Comparison of ENCODE assay signal across 2 cellular contexts in genomic region chr10:102394079-102394800, GRCh38.
A peak's percentile ranks its signal among the peaks of the same experiment; 100 is the strongest.
TF ChIP-seq lines count a peak whose summit lies in the region.

No MANE protein-coding gene starts in this region.

TF ChIP-seq in GM12891, 5 proteins besides CTCF, POLR2A, EP300 and RAD21:
- TF ChIP-seq TAF1 (IDR thresholded peaks at IDR 0.05; ENCODE audit: low read depth, low read length), result peak; percentile 22; the same call in 1 of the 2 replicates
- peak; percentile 77 for TF ChIP-seq POU2F2 (IDR thresholded peaks at IDR 0.05; ENCODE audit: low read depth, low read length)
- peak; percentile 24 for TF ChIP-seq PAX5 (IDR thresholded peaks at IDR 0.05; ENCODE audit: insufficient read depth, low read length, severe bottlenecking)
- peak; percentile 77 for TF ChIP-seq SPI1 (IDR thresholded peaks at IDR 0.05; ENCODE audit: low read depth, low read length)
- no peak for TF ChIP-seq POLR2AphosphoS5 (IDR thresholded peaks at IDR 0.05; ENCODE audit: low read depth, low read length)
TF ChIP-seq in GM12891: peak in this region for 4.

TF ChIP-seq in K562, 482 proteins besides CTCF, POLR2A, EP300 and RAD21 (continues in another document):
- no peak for TF ChIP-seq ZNF224 (CRISPR knock-in tag; IDR thresholded peaks at IDR 0.05)
- no peak for TF ChIP-seq ZSCAN32 (CRISPR knock-in tag; IDR thresholded peaks at IDR 0.05)
- TF ChIP-seq FOSL1 (tag; conservative IDR thresholded peaks at IDR 0.05), result no peak
- TF ChIP-seq ZBTB12 (CRISPR knock-in tag; IDR thresholded peaks at IDR 0.05), result peak; percentile 91
- peak; percentile 26 for TF ChIP-seq ASH1L (IDR thresholded peaks at IDR 0.05; ENCODE audit: borderline replicate concordance, low read depth, partially characterized antibody)
- TF ChIP-seq TEAD1 (CRISPR knock-in tag; IDR thresholded peaks at IDR 0.05), result no peak
- TF ChIP-seq ETV1 (tag; conservative IDR thresholded peaks at IDR 0.05; ENCODE audit: low read depth), result peak; percentile 48
- TF ChIP-seq ZEB2 (IDR thresholded peaks at IDR 0.05), result peak; percentile 56; the same call in 1 of the 2 replicates
- TF ChIP-seq PPARD (CRISPR knock-in tag; IDR thresholded peaks at IDR 0.05), result no peak
- TF ChIP-seq, protein P1, sequence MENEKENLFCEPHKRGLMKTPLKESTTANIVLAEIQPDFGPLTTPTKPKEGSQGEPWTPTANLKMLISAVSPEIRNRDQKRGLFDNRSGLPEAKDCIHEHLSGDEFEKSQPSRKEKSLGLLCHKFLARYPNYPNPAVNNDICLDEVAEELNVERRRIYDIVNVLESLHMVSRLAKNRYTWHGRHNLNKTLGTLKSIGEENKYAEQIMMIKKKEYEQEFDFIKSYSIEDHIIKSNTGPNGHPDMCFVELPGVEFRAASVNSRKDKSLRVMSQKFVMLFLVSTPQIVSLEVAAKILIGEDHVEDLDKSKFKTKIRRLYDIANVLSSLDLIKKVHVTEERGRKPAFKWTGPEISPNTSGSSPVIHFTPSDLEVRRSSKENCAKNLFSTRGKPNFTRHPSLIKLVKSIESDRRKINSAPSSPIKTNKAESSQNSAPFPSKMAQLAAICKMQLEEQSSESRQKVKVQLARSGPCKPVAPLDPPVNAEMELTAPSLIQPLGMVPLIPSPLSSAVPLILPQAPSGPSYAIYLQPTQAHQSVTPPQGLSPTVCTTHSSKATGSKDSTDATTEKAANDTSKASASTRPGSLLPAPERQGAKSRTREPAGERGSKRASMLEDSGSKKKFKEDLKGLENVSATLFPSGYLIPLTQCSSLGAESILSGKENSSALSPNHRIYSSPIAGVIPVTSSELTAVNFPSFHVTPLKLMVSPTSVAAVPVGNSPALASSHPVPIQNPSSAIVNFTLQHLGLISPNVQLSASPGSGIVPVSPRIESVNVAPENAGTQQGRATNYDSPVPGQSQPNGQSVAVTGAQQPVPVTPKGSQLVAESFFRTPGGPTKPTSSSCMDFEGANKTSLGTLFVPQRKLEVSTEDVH (IDR thresholded peaks at IDR 0.05; ENCODE audit: low read depth, partially characterized antibody), result peak; percentile 52
- TF ChIP-seq PRDM10 (IDR thresholded peaks at IDR 0.05; ENCODE audit: partially characterized antibody), result peak; percentile 92
- no peak for TF ChIP-seq MIER1 (IDR thresholded peaks at IDR 0.05; ENCODE audit: low read depth)
- TF ChIP-seq MBD2 (IDR thresholded peaks at IDR 0.05; ENCODE audit: borderline replicate concordance, low read depth), result no peak
- TF ChIP-seq, protein P2, sequence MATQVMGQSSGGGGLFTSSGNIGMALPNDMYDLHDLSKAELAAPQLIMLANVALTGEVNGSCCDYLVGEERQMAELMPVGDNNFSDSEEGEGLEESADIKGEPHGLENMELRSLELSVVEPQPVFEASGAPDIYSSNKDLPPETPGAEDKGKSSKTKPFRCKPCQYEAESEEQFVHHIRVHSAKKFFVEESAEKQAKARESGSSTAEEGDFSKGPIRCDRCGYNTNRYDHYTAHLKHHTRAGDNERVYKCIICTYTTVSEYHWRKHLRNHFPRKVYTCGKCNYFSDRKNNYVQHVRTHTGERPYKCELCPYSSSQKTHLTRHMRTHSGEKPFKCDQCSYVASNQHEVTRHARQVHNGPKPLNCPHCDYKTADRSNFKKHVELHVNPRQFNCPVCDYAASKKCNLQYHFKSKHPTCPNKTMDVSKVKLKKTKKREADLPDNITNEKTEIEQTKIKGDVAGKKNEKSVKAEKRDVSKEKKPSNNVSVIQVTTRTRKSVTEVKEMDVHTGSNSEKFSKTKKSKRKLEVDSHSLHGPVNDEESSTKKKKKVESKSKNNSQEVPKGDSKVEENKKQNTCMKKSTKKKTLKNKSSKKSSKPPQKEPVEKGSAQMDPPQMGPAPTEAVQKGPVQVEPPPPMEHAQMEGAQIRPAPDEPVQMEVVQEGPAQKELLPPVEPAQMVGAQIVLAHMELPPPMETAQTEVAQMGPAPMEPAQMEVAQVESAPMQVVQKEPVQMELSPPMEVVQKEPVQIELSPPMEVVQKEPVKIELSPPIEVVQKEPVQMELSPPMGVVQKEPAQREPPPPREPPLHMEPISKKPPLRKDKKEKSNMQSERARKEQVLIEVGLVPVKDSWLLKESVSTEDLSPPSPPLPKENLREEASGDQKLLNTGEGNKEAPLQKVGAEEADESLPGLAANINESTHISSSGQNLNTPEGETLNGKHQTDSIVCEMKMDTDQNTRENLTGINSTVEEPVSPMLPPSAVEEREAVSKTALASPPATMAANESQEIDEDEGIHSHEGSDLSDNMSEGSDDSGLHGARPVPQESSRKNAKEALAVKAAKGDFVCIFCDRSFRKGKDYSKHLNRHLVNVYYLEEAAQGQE (CRISPR knock-in tag; IDR thresholded peaks at IDR 0.05; ENCODE audit: low read depth), result peak; percentile 74
- peak; percentile 72; the same call in 1 of the 2 replicates for TF ChIP-seq NCOA1 (IDR thresholded peaks at IDR 0.05; ENCODE audit: low read depth)
- TF ChIP-seq SLC30A9 (CRISPR knock-in tag; IDR thresholded peaks at IDR 0.05), result no peak
- no peak for TF ChIP-seq ZNF140 (CRISPR knock-in tag; IDR thresholded peaks at IDR 0.05)
- no peak for TF ChIP-seq CEBPZ (IDR thresholded peaks at IDR 0.05; ENCODE audit: borderline replicate concordance, low read depth, low read length)
- TF ChIP-seq ZNF644 (tag; IDR thresholded peaks at IDR 0.05; ENCODE audit: low read depth), result no peak
- TF ChIP-seq TBP (optimal IDR thresholded peaks at IDR 0.05; ENCODE audit: low read depth, low read length), result peak; percentile 43
- peak; percentile 81 for TF ChIP-seq RBFOX2 (IDR thresholded peaks at IDR 0.05; ENCODE audit: low read depth, low read length)
- TF ChIP-seq AFF4 (CRISPR knock-in tag; IDR thresholded peaks at IDR 0.05), result no peak
- TF ChIP-seq, protein P3, sequence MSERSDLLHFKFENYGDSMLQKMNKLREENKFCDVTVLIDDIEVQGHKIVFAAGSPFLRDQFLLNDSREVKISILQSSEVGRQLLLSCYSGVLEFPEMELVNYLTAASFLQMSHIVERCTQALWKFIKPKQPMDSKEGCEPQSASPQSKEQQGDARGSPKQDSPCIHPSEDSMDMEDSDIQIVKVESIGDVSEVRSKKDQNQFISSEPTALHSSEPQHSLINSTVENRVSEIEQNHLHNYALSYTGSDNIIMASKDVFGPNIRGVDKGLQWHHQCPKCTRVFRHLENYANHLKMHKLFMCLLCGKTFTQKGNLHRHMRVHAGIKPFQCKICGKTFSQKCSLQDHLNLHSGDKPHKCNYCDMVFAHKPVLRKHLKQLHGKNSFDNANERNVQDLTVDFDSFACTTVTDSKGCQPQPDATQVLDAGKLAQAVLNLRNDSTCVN (CRISPR knock-in tag; IDR thresholded peaks at IDR 0.05), result no peak
- no peak for TF ChIP-seq HOMEZ (CRISPR knock-in tag; IDR thresholded peaks at IDR 0.05)
- TF ChIP-seq ESRRB (CRISPR knock-in tag; IDR thresholded peaks at IDR 0.05; ENCODE audit: borderline replicate concordance), result no peak
- no peak for TF ChIP-seq JUND (IDR thresholded peaks at IDR 0.05; ENCODE audit: borderline replicate concordance, low read depth, low read length)
- TF ChIP-seq JUND (tag; IDR thresholded peaks at IDR 0.05; ENCODE audit: borderline replicate concordance, low read depth, low read length), result no peak
- no peak for TF ChIP-seq SMAD1 (IDR thresholded peaks at IDR 0.05; ENCODE audit: low read depth, low read length, partially characterized antibody)
- TF ChIP-seq TOE1 (IDR thresholded peaks at IDR 0.05; ENCODE audit: borderline replicate concordance), result peak; percentile 31; the same call in 1 of the 2 replicates
- no peak for TF ChIP-seq TOE1 (CRISPR knock-in tag; IDR thresholded peaks at IDR 0.05; ENCODE audit: borderline replicate concordance, low read depth)
- peak; percentile 95 for TF ChIP-seq CREM (IDR thresholded peaks at IDR 0.05; ENCODE audit: low read depth)
- TF ChIP-seq KAT8 (IDR thresholded peaks at IDR 0.05; ENCODE audit: low read depth), result no peak
